ENCODE assay signal across 12 cellular contexts in genomic region chr9:128104171-128104618, GRCh38. TPM values are rescaled to one million over a fixed set of nuclear protein-coding genes. Genes with fewer than 3 reads are reported as not detected.
DNase-seq lines count a peak whose midpoint lies in the region; ATAC-seq and TF ChIP-seq lines count a peak whose summit lies in the region.
"Had no signal": no experiment of that assay in that cellular context is flagged by ENCODE, and none has a peak within 500 bp of the region (broad histone marks: within the 10 kb centered on the region; RNA-seq: fewer than 3 reads in every experiment).

No MANE protein-coding gene starts in this region.

- TF ChIP-seq CTCF in activated CD8-positive, alpha-beta T cell treated with anti-CD3 and anti-CD28 coated beads for 36 hours (IDR thresholded peaks at IDR 0.05), result no peak
- TF ChIP-seq CTCF in liver (IDR thresholded peaks at IDR 0.05; ENCODE audit: low read depth, low read length, missing input control) (no peak), thyroid gland (IDR thresholded peaks at IDR 0.05) (peak in 1 of 6 experiments; percentile 9)

- DNase-seq in activated CD8-positive, alpha-beta T cell treated with anti-CD3 and anti-CD28 coated beads, Interleukin-2, amount 10 ng/mL, durations not matched to agents 7 days and 5 days, result no peak
- DNase-seq in activated CD8-positive, alpha-beta T cell treated with anti-CD3 and anti-CD28 coated beads for 36 hours, result no peak
- DNase-seq in adipocyte (ENCODE audit: low read depth) (peak; percentile 44), thyroid gland (peak; percentile 43 to 66), HUDEP-2 (lab: John Stamatoyannopoulos, UW; ENCODE audit: unreplicated experiment in 76 of 76) (no peak), hepatic stellate cell (ENCODE audit: low spot score) (no peak)
- DNase-seq: activated CD4-positive, CD25-positive, alpha-beta regulatory T cell had no signal

- no peaks in the 10 kb centered on the region for H3K9me3 ChIP-seq in adipocyte (ENCODE audit: control insufficient read depth, low read length)
- H3K9me3 ChIP-seq in liver (ENCODE audit: control insufficient read depth in 4 of 4, low read length in 3 of 4), result no peaks in the 10 kb centered on the region
- no peaks in the 10 kb centered on the region for H3K9me3 ChIP-seq in thyroid gland
- H3K9me3 ChIP-seq: thoracic aorta had no signal

- intact Hi-C loops in activated CD8-positive, alpha-beta T cell treated with anti-CD3 and anti-CD28 coated beads for 36 hours (cut with micrococcal nuclease), result no loop called here
- intact Hi-C loops in thyroid gland (cut with DNase I), result no loop called here

- H3K27me3 Mint-ChIP-seq in activated CD8-positive, alpha-beta T cell treated with anti-CD3 and anti-CD28 coated beads, Interleukin-2, amount 10 ng/mL, durations not matched to agents 7 days and 5 days (ENCODE audit: low read depth), result no peaks in the 10 kb centered on the region
- no peaks in the 10 kb centered on the region for H3K27me3 Mint-ChIP-seq in activated CD8-positive, alpha-beta T cell treated with anti-CD3 and anti-CD28 coated beads for 36 hours

- peak in 1 of 2 donors; percentile 51 for TF ChIP-seq RAD21 in liver (IDR thresholded peaks at IDR 0.05)

- H3K9ac ChIP-seq in adipocyte (ENCODE audit: low read length) (no peak overlapping the region), liver (ENCODE audit: low read depth in 1 of 2, low read length in 2 of 2) (peak overlapping the region; percentile 23 to 66)

- H3K27ac Mint-ChIP-seq in activated CD8-positive, alpha-beta T cell treated with anti-CD3 and anti-CD28 coated beads, Interleukin-2, amount 10 ng/mL, durations not matched to agents 7 days and 5 days, result peak overlapping the region; percentile 88
- H3K27ac Mint-ChIP-seq in activated CD8-positive, alpha-beta T cell treated with anti-CD3 and anti-CD28 coated beads for 36 hours, result no peak overlapping the region

- H3K36me3 ChIP-seq in adipocyte (ENCODE audit: control insufficient read depth, insufficient read depth, low read length, severe bottlenecking), result peaks cover 81% of the 10 kb centered on the region
- H3K36me3 ChIP-seq in liver (ENCODE audit: control insufficient read depth in 4 of 4, insufficient read depth in 3 of 4, low read depth in 1 of 4, low read length in 3 of 4), result peaks cover 17 to 40% (median 30%) of the 10 kb centered on the region in 4 donors
- H3K36me3 ChIP-seq in thyroid gland, result peaks cover 47 to 53% of the 10 kb centered on the region in 2 donors

- no peak overlapping the region for H3K4me3 Mint-ChIP-seq in activated CD8-positive, alpha-beta T cell treated with anti-CD3 and anti-CD28 coated beads, Interleukin-2, amount 10 ng/mL, durations not matched to agents 7 days and 5 days
- H3K4me3 Mint-ChIP-seq in activated CD8-positive, alpha-beta T cell treated with anti-CD3 and anti-CD28 coated beads for 36 hours, result no peak overlapping the region

- peaks cover 45% of the 10 kb centered on the region for H3K4me1 Mint-ChIP-seq in activated CD8-positive, alpha-beta T cell treated with anti-CD3 and anti-CD28 coated beads, Interleukin-2, amount 10 ng/mL, durations not matched to agents 7 days and 5 days (ENCODE audit: low read depth)
- H3K4me1 Mint-ChIP-seq in activated CD8-positive, alpha-beta T cell treated with anti-CD3 and anti-CD28 coated beads for 36 hours (ENCODE audit: low read depth), result peaks cover 43% of the 10 kb centered on the region

- WGBS in liver, result 21% methylated on average over 6 of the region's 6 CpGs
- WGBS in thyroid gland, 2 donors, result 66 to 73% methylated on average over 6 of the region's 6 CpGs

- CTCF ChIA-PET in activated CD8-positive, alpha-beta T cell treated with anti-CD3 and anti-CD28 coated beads, Interleukin-2, amount 10 ng/mL, durations not matched to agents 7 days and 5 days (lab: Charles Lee), result interaction anchor here (0.6 to 3.2 kb wide), 9 partner anchors 10 to 150 kb away, joined by 3 to 24 read pairs (median 4); partner anchors contain the start of gene NAIF1
- CTCF ChIA-PET in activated CD8-positive, alpha-beta T cell treated with anti-CD3 and anti-CD28 coated beads for 36 hours (lab: Charles Lee), result interaction anchor here (1.0 to 4.6 kb wide), 5 partner anchors 9 to 69 kb away, joined by 3 to 28 read pairs (median 3); partner anchors contain the start of gene NAIF1

- H3K36me3 Mint-ChIP-seq in activated CD8-positive, alpha-beta T cell treated with anti-CD3 and anti-CD28 coated beads, Interleukin-2, amount 10 ng/mL, durations not matched to agents 7 days and 5 days (ENCODE audit: low read depth), result peaks cover 65% of the 10 kb centered on the region
- peaks cover 40% of the 10 kb centered on the region for H3K36me3 Mint-ChIP-seq in activated CD8-positive, alpha-beta T cell treated with anti-CD3 and anti-CD28 coated beads for 36 hours (ENCODE audit: low read depth)

- TF ChIP-seq POLR2A in thyroid gland (IDR thresholded peaks at IDR 0.05), result no peak

- H3K4me3 ChIP-seq in adipocyte (ENCODE audit: low read length) (no peak overlapping the region), liver (ENCODE audit: low read depth in 1 of 3, low read length in 3 of 3) (no peak overlapping the region), thyroid gland (replicated peaks in 1 of 3) (no peak overlapping the region)
- H3K4me3 ChIP-seq: thoracic aorta had no signal

- H3K27ac ChIP-seq in liver (ENCODE audit: low read depth in 1 of 2, low read length in 2 of 2), result peak overlapping the region; percentile 91 to 94
- peak overlapping the region; percentile 72 to 100 (median 99) for H3K27ac ChIP-seq in thyroid gland
- H3K27ac ChIP-seq: thoracic aorta had no signal

- ATAC-seq in activated CD8-positive, alpha-beta T cell treated with anti-CD3 and anti-CD28 coated beads, Interleukin-2, amount 10 ng/mL, durations not matched to agents 7 days and 5 days, result no peak
- no peak for ATAC-seq in activated CD8-positive, alpha-beta T cell treated with anti-CD3 and anti-CD28 coated beads for 36 hours
- no peak for ATAC-seq in HG03159 (IDR thresholded peaks at IDR 0.05; ENCODE audit: unreplicated experiment)

- POLR2A ChIA-PET in activated CD8-positive, alpha-beta T cell treated with anti-CD3 and anti-CD28 coated beads, Interleukin-2, amount 10 ng/mL, durations not matched to agents 7 days and 5 days (lab: Charles Lee), result no interaction called here
- POLR2A ChIA-PET in activated CD8-positive, alpha-beta T cell treated with anti-CD3 and anti-CD28 coated beads for 36 hours (lab: Charles Lee), result interaction anchor here (0.9 to 2.5 kb wide), 3 partner anchors 10 to 77 kb away, joined by 4 to 5 read pairs (median 5); no protein-coding TSS in a partner anchor

- no peaks in the 10 kb centered on the region for H3K27me3 ChIP-seq in adipocyte (replicated peaks; ENCODE audit: control insufficient read depth, insufficient read depth, low read length)
- H3K27me3 ChIP-seq in liver (ENCODE audit: control insufficient read depth in 4 of 4, insufficient read depth in 4 of 4, low read length in 3 of 4), result no peaks in the 10 kb centered on the region
- H3K27me3 ChIP-seq in thyroid gland, result no peaks in the 10 kb centered on the region

- no peaks in the 10 kb centered on the region for H3K9me3 Mint-ChIP-seq in activated CD8-positive, alpha-beta T cell treated with anti-CD3 and anti-CD28 coated beads, Interleukin-2, amount 10 ng/mL, durations not matched to agents 7 days and 5 days (ENCODE audit: insufficient read depth)
- no peaks in the 10 kb centered on the region for H3K9me3 Mint-ChIP-seq in activated CD8-positive, alpha-beta T cell treated with anti-CD3 and anti-CD28 coated beads for 36 hours

- H3K4me1 ChIP-seq in adipocyte (ENCODE audit: control insufficient read depth, insufficient read depth, low read length) (peaks cover 28% of the 10 kb centered on the region), liver (ENCODE audit: control insufficient read depth in 4 of 4, insufficient read depth in 4 of 4, low read length in 3 of 4) (peaks cover 13 to 75% (median 52%) of the 10 kb centered on the region in 4 donors), thyroid gland (peaks cover 57 to 59% of the 10 kb centered on the region in 2 donors)

TF ChIP-seq in liver, 16 proteins besides CTCF, POLR2A, EP300 and RAD21 (continues in another document):
- peak; percentile 79 for TF ChIP-seq FOXA2 (IDR thresholded peaks at IDR 0.05)

RNA-seq across cellular contexts. Expression of gene PTGES2, which starts 23.3 kb away (rescaled TPM):
- total RNA-seq in activated CD8-positive, alpha-beta T cell treated with anti-CD3 and anti-CD28 coated beads, Interleukin-2, amount 10 ng/mL, durations not matched to agents 7 days and 5 days, result 10 to 100 TPM; 51.8 to 57.7 TPM
- 10 to 100 TPM; 40.8 to 49.5 TPM for total RNA-seq in activated CD8-positive, alpha-beta T cell treated with anti-CD3 and anti-CD28 coated beads for 36 hours
- total RNA-seq in liver (10 to 100 TPM; 22.8 to 34.7 TPM), thyroid gland (100 to 1,000 TPM in 1 of 4 donors, 10 to 100 TPM in 3; 80.0 to 112 (median 88.4) TPM)
- 10 to 100 TPM; 28.2 to 41.1 TPM for polyA plus RNA-seq in liver

RNA-seq across cellular contexts. Expression of gene SLC25A25, which starts 36.2 kb away (rescaled TPM):
- 10 to 100 TPM; 17.2 to 19.2 TPM for total RNA-seq in activated CD8-positive, alpha-beta T cell treated with anti-CD3 and anti-CD28 coated beads, Interleukin-2, amount 10 ng/mL, durations not matched to agents 7 days and 5 days
- total RNA-seq in activated CD8-positive, alpha-beta T cell treated with anti-CD3 and anti-CD28 coated beads for 36 hours, result 10 to 100 TPM; 12.9 to 14.6 TPM
- total RNA-seq in liver (10 to 100 TPM; 21.7 to 74.6 TPM), thyroid gland (10 to 100 TPM; 21.9 to 42.0 (median 30.8) TPM)
- 10 to 100 TPM; 35.4 to 43.2 TPM for polyA plus RNA-seq in liver

RNA-seq across cellular contexts. Expression of gene NAIF1, which starts 37.1 kb away (rescaled TPM):
- total RNA-seq in activated CD8-positive, alpha-beta T cell treated with anti-CD3 and anti-CD28 coated beads, Interleukin-2, amount 10 ng/mL, durations not matched to agents 7 days and 5 days, result 10 to 100 TPM; 13.3 to 15.4 TPM
- 10 to 100 TPM in 1 of 2 experiments, 1 to 10 TPM in 1; 8.4 to 11.8 TPM for total RNA-seq in activated CD8-positive, alpha-beta T cell treated with anti-CD3 and anti-CD28 coated beads for 36 hours
- total RNA-seq in liver (1 to 10 TPM; 4.6 to 6.5 TPM), thyroid gland (10 to 100 TPM in 2 of 4 donors, 1 to 10 TPM in 2; 5.3 to 17.2 (median 9.4) TPM)
- 1 to 10 TPM; 2.5 to 4.8 TPM for polyA plus RNA-seq in liver

RNA-seq across cellular contexts. Expression of gene LCN2, which starts 45.1 kb away (rescaled TPM):
- not detected for total RNA-seq in activated CD8-positive, alpha-beta T cell treated with anti-CD3 and anti-CD28 coated beads, Interleukin-2, amount 10 ng/mL, durations not matched to agents 7 days and 5 days
- not detected for total RNA-seq in activated CD8-positive, alpha-beta T cell treated with anti-CD3 and anti-CD28 coated beads for 36 hours
- 1 to 10 TPM; 7.0 to 10.0 TPM for total RNA-seq in liver
- 10 to 100 TPM; 10.8 to 64.5 TPM for polyA plus RNA-seq in liver
- total RNA-seq in thyroid gland, result 10 to 100 TPM in 1 of 4 donors, 1 to 10 TPM in 2, under 1 TPM in 1; 0.45 to 10.6 (median 2.5) TPM
- total RNA-seq: H7, RPMI7951, thoracic aorta had no signal

RNA-seq across cellular contexts. Expression of gene BBLN, which starts 55.9 kb away (rescaled TPM):
- total RNA-seq in activated CD8-positive, alpha-beta T cell treated with anti-CD3 and anti-CD28 coated beads, Interleukin-2, amount 10 ng/mL, durations not matched to agents 7 days and 5 days, result 100 to 1,000 TPM in 1 of 2 experiments, 10 to 100 TPM in 1; 94.3 to 105 TPM
- total RNA-seq in activated CD8-positive, alpha-beta T cell treated with anti-CD3 and anti-CD28 coated beads for 36 hours, result 100 to 1,000 TPM; 127 to 132 TPM
- 10 to 100 TPM; 13.4 to 23.6 TPM for total RNA-seq in liver
- 10 to 100 TPM; 41.1 to 42.1 TPM for polyA plus RNA-seq in liver
- total RNA-seq in thyroid gland, result 100 to 1,000 TPM in 3 of 4 donors, 10 to 100 TPM in 1; 98.1 to 204 (median 172) TPM

Comparison
In these comparisons a context has a peak if more than half of its experiments do, and no peak if none do; other contexts are left out.
1. DNase-seq: peak in adipocyte (single experiment) and thyroid gland (2 of 2); none in activated CD8-positive, alpha-beta T cell treated with anti-CD3 and anti-CD28 coated beads, Interleukin-2, amount 10 ng/mL, durations not matched to agents 7 days and 5 days (single experiment), activated CD8-positive, alpha-beta T cell treated with anti-CD3 and anti-CD28 coated beads for 36 hours (single experiment), HUDEP-2 (0 of 76) and hepatic stellate cell (single experiment).